In genomic region chr3:149152420-149152819, GRCh38 we compare ENCODE assay signal across 8 cellular contexts. TPM values are rescaled to one million over a fixed set of nuclear protein-coding genes. Genes with fewer than 3 reads are reported as not detected.
A peak's percentile ranks its signal among the peaks of the same experiment; 100 is the strongest.
DNase-seq lines count a peak whose midpoint lies in the region; ATAC-seq, FAIRE-seq and TF ChIP-seq lines count a peak whose summit lies in the region.

No MANE protein-coding gene starts in this region.

- no peaks in the 10 kb centered on the region for H3K79me2 ChIP-seq in OCI-LY7 (ENCODE audit: insufficient read depth, low read depth, low read length)

- CTCF ChIA-PET in activated CD4-positive, alpha-beta T cell treated with anti-CD3 and anti-CD28 coated beads for 36 hours (lab: Charles Lee): no interaction called here
- CTCF ChIA-PET in OCI-LY7 (lab: Charles Lee; ENCODE audit: unreplicated experiment): no interaction called here

- no peak overlapping the region for H3K27ac Mint-ChIP-seq in activated CD4-positive, alpha-beta T cell treated with anti-CD3 and anti-CD28 coated beads for 36 hours
- H3K27ac Mint-ChIP-seq in memory B cell: peak overlapping the region; percentile 67

- H3K4me3 Mint-ChIP-seq in activated CD4-positive, alpha-beta T cell treated with anti-CD3 and anti-CD28 coated beads for 36 hours: no peak overlapping the region
- H3K4me3 Mint-ChIP-seq in memory B cell: no peak overlapping the region

- no peaks in the 10 kb centered on the region for H4K20me1 ChIP-seq in OCI-LY7 (ENCODE audit: insufficient read depth, low read length)

- DNase-seq in activated CD4-positive, alpha-beta T cell treated with anti-CD3 and anti-CD28 coated beads for 36 hours: peak; percentile 40
- no peak for DNase-seq in activated CD4-positive, alpha-beta T cell treated with anti-CD3 and anti-CD28 coated beads, Interleukin-2, amount 50 U/mL, for 4 hours
- DNase-seq in NOMO-1 treated with dmso at 0.1 percent for 144 hours (lab: John Stamatoyannopoulos, UW; ENCODE audit: unreplicated experiment): peak; percentile 46
- DNase-seq in memory B cell (ENCODE audit: low spot score in 2 of 2): no peak
- DNase-seq in OCI-LY7 (ENCODE audit: low spot score): no peak
- no peak for DNase-seq in urothelium cell line (ENCODE audit: low spot score)
- no peak for DNase-seq in COLO668 (lab: John Stamatoyannopoulos, UW; ENCODE audit: unreplicated experiment)

- H3K36me3 ChIP-seq in OCI-LY7 (ENCODE audit: insufficient read depth, low read length): peaks cover 89% of the 10 kb centered on the region

- H3K4me1 Mint-ChIP-seq in activated CD4-positive, alpha-beta T cell treated with anti-CD3 and anti-CD28 coated beads for 36 hours: peaks cover 8% of the 10 kb centered on the region
- H3K4me1 Mint-ChIP-seq in memory B cell: peaks cover 15% of the 10 kb centered on the region

- peaks cover 9% of the 10 kb centered on the region for H3K36me3 Mint-ChIP-seq in activated CD4-positive, alpha-beta T cell treated with anti-CD3 and anti-CD28 coated beads for 36 hours (ENCODE audit: low read depth)
- H3K36me3 Mint-ChIP-seq in memory B cell: peaks cover 29% of the 10 kb centered on the region

- no peaks in the 10 kb centered on the region for H3K9me2 ChIP-seq in OCI-LY7 (ENCODE audit: insufficient read depth, low read length)

- no TSS peak for BruUV-seq in OCI-LY7 (replicated peaks; lab: Mats Ljungman, UMichigan)

- H3K4me3 ChIP-seq in OCI-LY7 (ENCODE audit: low read depth, low read length, poor library complexity, severe bottlenecking): no peak overlapping the region

- no peaks in the 10 kb centered on the region for H3K27me3 Mint-ChIP-seq in activated CD4-positive, alpha-beta T cell treated with anti-CD3 and anti-CD28 coated beads for 36 hours
- H3K27me3 Mint-ChIP-seq in memory B cell: no peaks in the 10 kb centered on the region

- no peak for TF ChIP-seq CTCF in OCI-LY7 (conservative IDR thresholded peaks at IDR 0.05; ENCODE audit: low read length)

- no peaks in the 10 kb centered on the region for H3K9me3 Mint-ChIP-seq in activated CD4-positive, alpha-beta T cell treated with anti-CD3 and anti-CD28 coated beads for 36 hours (ENCODE audit: low read depth)
- H3K9me3 Mint-ChIP-seq in memory B cell: no peaks in the 10 kb centered on the region

- H3K27ac ChIP-seq in OCI-LY7 (ENCODE audit: low read depth, low read length, poor library complexity, severe bottlenecking): no peak overlapping the region

- POLR2A ChIA-PET in activated CD4-positive, alpha-beta T cell treated with anti-CD3 and anti-CD28 coated beads for 36 hours (lab: Charles Lee): no interaction called here
- POLR2A ChIA-PET in OCI-LY7 (lab: Charles Lee): no interaction called here

- no peaks in the 10 kb centered on the region for H3K9me3 ChIP-seq in OCI-LY7 (ENCODE audit: low read length)

- FAIRE-seq in urothelium cell line (lab: Jason Lieb, UNC): no peak

- H3K4me1 ChIP-seq in OCI-LY7 (ENCODE audit: insufficient read depth, low read length, poor library complexity, severe bottlenecking): peaks cover 6% of the 10 kb centered on the region

- peak; percentile 89 for ATAC-seq in activated CD4-positive, alpha-beta T cell treated with anti-CD3 and anti-CD28 coated beads for 36 hours
- peak; percentile 89 for ATAC-seq in HG02759 (IDR thresholded peaks at IDR 0.05; ENCODE audit: unreplicated experiment)
- peak; percentile 39 for ATAC-seq in memory B cell (ENCODE audit: low read depth)

- H3K4me2 ChIP-seq in OCI-LY7 (ENCODE audit: low read length): no peak overlapping the region

- intact Hi-C loops in activated CD4-positive, alpha-beta T cell treated with anti-CD3 and anti-CD28 coated beads for 36 hours (cut with DNase I, micrococcal nuclease): no loop called here
- intact Hi-C loops in OCI-LY7 (cut with micrococcal nuclease; ENCODE audit: unreplicated experiment): no loop called here

- no peak overlapping the region for H2AFZ ChIP-seq in OCI-LY7 (ENCODE audit: low read length)

RNA-seq across cellular contexts. Expression of gene HPS3, which starts 23.0 kb away (rescaled TPM):
- 10 to 100 TPM; 18.0 to 20.2 TPM for total RNA-seq in activated CD4-positive, alpha-beta T cell treated with anti-CD3 and anti-CD28 coated beads for 36 hours
- total RNA-seq in OCI-LY7 (2014; rRNA removed; shearing (Covaris generic)): 18.5 and 26.2 TPM in 2 replicates
- 38.8 and 46.3 TPM in 2 replicates for total RNA-seq in OCI-LY7 (2022)

Comparison
In these comparisons a context has a peak if more than half of its experiments do, and no peak if none do; other contexts are left out.
1. DNase-seq: peak in activated CD4-positive, alpha-beta T cell treated with anti-CD3 and anti-CD28 coated beads for 36 hours (single experiment) and NOMO-1 treated with dmso at 0.1 percent for 144 hours (single experiment); none in activated CD4-positive, alpha-beta T cell treated with anti-CD3 and anti-CD28 coated beads, Interleukin-2, amount 50 U/mL, for 4 hours (0 of 2), memory B cell (0 of 2), OCI-LY7 (single experiment), urothelium cell line (single experiment) and COLO668 (single experiment).
2. ATAC-seq: peak in every context shown above with its lines; median percentile 89 in activated CD4-positive, alpha-beta T cell treated with anti-CD3 and anti-CD28 coated beads for 36 hours; 89 in HG02759; 39 in memory B cell.